ENCODE assay signal across 15 cellular contexts in the genomic region with DNA sequence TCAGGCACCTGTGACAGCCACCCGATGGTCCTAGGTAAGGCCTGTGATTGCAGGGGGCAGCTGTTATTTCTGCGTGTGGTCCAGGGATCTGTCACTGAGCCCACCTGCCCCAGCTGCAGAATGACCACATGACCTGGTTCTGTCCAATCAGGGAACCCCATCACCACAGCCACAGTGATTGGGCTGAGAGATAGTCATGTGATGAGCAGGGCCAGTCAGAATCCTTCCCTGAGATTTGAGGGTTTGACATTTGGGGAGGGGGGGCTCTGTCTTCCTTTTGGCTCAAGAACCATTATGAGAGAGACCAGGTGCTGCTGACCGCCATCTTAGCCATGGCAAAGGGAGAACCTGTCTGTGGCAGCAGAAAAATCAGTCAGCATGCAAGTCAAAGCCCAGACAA.
DNase-seq lines count a peak whose midpoint lies in the region; TF ChIP-seq lines count a peak whose summit lies in the region.
"Had no signal": no experiment of that assay in that cellular context is flagged by ENCODE, and none has a peak within 500 bp of the region (broad histone marks: within the 10 kb centered on the region; RNA-seq: fewer than 3 reads in every experiment).

No MANE protein-coding gene starts in this region.

- DNase-seq in activated CD4-positive, alpha-beta T cell treated with anti-CD3 and anti-CD28 coated beads for 48 hours: peak; percentile 1
- no peak for DNase-seq in activated CD4-positive, alpha-beta T cell treated with anti-CD3 and anti-CD28 coated beads for 4 hours
- DNase-seq in stomach (peak; percentile 11), AG08396 (ENCODE audit: low spot score) (no peak), NCI-H1105 (lab: John Stamatoyannopoulos, UW) (no peak), NCI-H82 treated with DMSO at 0.1 percent for 48 hours (lab: John Stamatoyannopoulos, UW; ENCODE audit: unreplicated experiment) (no peak)
- DNase-seq: Caco-2; dermis blood vessel endothelial cell; naive B cell; NCI-H2081 treated with DMSO at 0.1 percent for 48 hours; NK-92 treated with Interleukin-12 subunit alpha and Interleukin-12 subunit beta, amount 100 ng/mL, for 24 hours had no signal

- 93 to 100% (median 97%) methylated on average over 3 of the region's 3 CpGs for WGBS in stomach, 5 donors

- no peak for TF ChIP-seq POLR2A in stomach (IDR thresholded peaks at IDR 0.05)

- TF ChIP-seq EP300 in stomach (IDR thresholded peaks at IDR 0.05): no peak

- H3K4me1 ChIP-seq in stomach: peaks cover 0 to 31% (median 22%) of the 10 kb centered on the region in 4 donors

- H3K27me3 ChIP-seq in layer of hippocampus (ENCODE audit: control insufficient read depth, insufficient read depth, low read length) (no peaks in the 10 kb centered on the region), stomach (no peaks in the 10 kb centered on the region)
- H3K27me3 ChIP-seq: vagina had no signal

- no peak for TF ChIP-seq CTCF in stomach (IDR thresholded peaks at IDR 0.05)

- H3K27ac ChIP-seq in angular gyrus (ENCODE audit: low read depth, low read length) (peak overlapping the region; percentile 31), layer of hippocampus (ENCODE audit: low read depth, low read length) (peak overlapping the region; percentile 13), stomach (no peak overlapping the region)
- H3K27ac ChIP-seq: KMS-11, vagina had no signal

- peaks cover 0 to 26% (median 12%) of the 10 kb centered on the region in 4 donors for H3K36me3 ChIP-seq in stomach
- H3K36me3 ChIP-seq: vagina had no signal

- no peaks in the 10 kb centered on the region for H3K9me3 ChIP-seq in stomach
- H3K9me3 ChIP-seq: Caco-2, vagina had no signal

- H3K4me3 ChIP-seq in stomach: no peak overlapping the region
- H3K4me3 ChIP-seq: vagina had no signal

- intact Hi-C loops in stomach (cut with DNase I; ENCODE audit: low total_unique reads): no loop called here

Comparison
In these comparisons a context has a peak if more than half of its experiments do, and no peak if none do; other contexts are left out.
1. DNase-seq: peak in activated CD4-positive, alpha-beta T cell treated with anti-CD3 and anti-CD28 coated beads for 48 hours (single experiment) and stomach (single experiment); none in activated CD4-positive, alpha-beta T cell treated with anti-CD3 and anti-CD28 coated beads for 4 hours (0 of 2), AG08396 (single experiment), NCI-H1105 (single experiment) and NCI-H82 treated with DMSO at 0.1 percent for 48 hours (single experiment).
2. H3K27ac ChIP-seq: peak in angular gyrus (single experiment) and layer of hippocampus (single experiment); none in stomach (0 of 5).